ENCODE assay signal across 1 cellular context in the genomic region with DNA sequence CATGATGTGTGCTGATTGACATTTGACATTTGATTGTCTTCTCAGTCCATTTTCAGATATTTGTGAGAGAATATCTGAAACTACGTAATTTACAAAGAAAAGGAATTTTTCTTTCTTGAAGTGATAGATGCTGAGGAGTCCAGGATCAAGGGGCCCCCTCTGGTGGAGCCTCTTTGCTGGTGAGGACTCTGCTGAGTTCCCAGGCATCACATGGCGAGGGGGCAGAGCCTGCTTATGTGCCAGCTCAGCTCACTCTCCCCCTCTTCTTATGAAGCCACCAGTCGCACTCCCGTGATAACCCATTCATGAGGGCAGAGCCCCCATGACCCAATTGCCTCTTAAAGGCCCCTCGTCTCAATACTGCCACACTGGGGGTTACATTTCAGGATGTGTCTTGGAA.
TF ChIP-seq lines count a peak whose summit lies in the region.

No MANE protein-coding gene starts in this region.

TF ChIP-seq in H1, 55 proteins besides CTCF, POLR2A, EP300 and RAD21:
- TF ChIP-seq, protein P1, sequence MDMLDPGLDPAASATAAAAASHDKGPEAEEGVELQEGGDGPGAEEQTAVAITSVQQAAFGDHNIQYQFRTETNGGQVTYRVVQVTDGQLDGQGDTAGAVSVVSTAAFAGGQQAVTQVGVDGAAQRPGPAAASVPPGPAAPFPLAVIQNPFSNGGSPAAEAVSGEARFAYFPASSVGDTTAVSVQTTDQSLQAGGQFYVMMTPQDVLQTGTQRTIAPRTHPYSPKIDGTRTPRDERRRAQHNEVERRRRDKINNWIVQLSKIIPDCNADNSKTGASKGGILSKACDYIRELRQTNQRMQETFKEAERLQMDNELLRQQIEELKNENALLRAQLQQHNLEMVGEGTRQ (IDR thresholded peaks at IDR 0.05; ENCODE audit: low read length): peak; percentile 28; the same call in 1 of the 2 replicates
- no peak for TF ChIP-seq RFX5 (IDR thresholded peaks at IDR 0.05; ENCODE audit: borderline replicate concordance, low read depth, low read length)
